ENCODE assay signal across 8 cellular contexts in genomic region chr2:206765242-206766056, GRCh38. TPM values are rescaled to one million over a fixed set of nuclear protein-coding genes. Genes with fewer than 3 reads are reported as not detected.
A peak's percentile ranks its signal among the peaks of the same experiment; 100 is the strongest.
DNase-seq lines count a peak whose midpoint lies in the region; ATAC-seq, FAIRE-seq and TF ChIP-seq lines count a peak whose summit lies in the region.

FASTKD2 (plus strand) TSS chr2:206765606; CDS start chr2:206766694, 1,088 bp downstream.
MDH1B (minus strand) TSS chr2:206765328; CDS start chr2:206765271, 57 bp downstream.

- peaks cover 10% of the 10 kb centered on the region for H3K4me1 ChIP-seq in cardiac muscle cell (ENCODE audit: low read depth)
- H3K4me1 ChIP-seq in pancreas, result peaks cover 0 to 13% (median 0%) of the 10 kb centered on the region in 3 donors
- peaks cover 0 to 42% (median 15%) of the 10 kb centered on the region in 4 donors for H3K4me1 ChIP-seq in tibial artery

- TF ChIP-seq CTCF in GM10266 (IDR thresholded peaks at IDR 0.05; ENCODE audit: control insufficient read depth, insufficient read depth, low read depth, missing control alignments) (no peak), cardiac muscle cell (IDR thresholded peaks at IDR 0.05; ENCODE audit: low read depth, low read length) (no peak), pancreas (IDR thresholded peaks at IDR 0.05) (no peak), tibial artery (IDR thresholded peaks at IDR 0.05) (no peak)

- H3K27ac ChIP-seq in cardiac muscle cell (peak within 1 kb of the TSS; percentile 85), pancreas (peak within 1 kb of the TSS; percentile 60 to 85 (median 82)), tibial artery (peak within 1 kb of the TSS; percentile 86 to 89)

- WGBS in pancreas, 2 donors, result 0% methylated on average over 46 of the region's 46 CpGs

- H3K36me3 ChIP-seq in cardiac muscle cell (peaks cover 8% of the 10 kb centered on the region), pancreas (peaks cover 0 to 5% (median 0%) of the 10 kb centered on the region in 3 donors), tibial artery (peaks cover 3 to 7% (median 4%) of the 10 kb centered on the region in 3 donors)

- ATAC-seq in HG02642 (IDR thresholded peaks at IDR 0.05; ENCODE audit: poor library complexity, unreplicated experiment), result peak; percentile 95
- peak; percentile 95 to 98 (median 98) for ATAC-seq in pancreas

- no peak for FAIRE-seq in pancreas (lab: Jason Lieb, UNC)

- DNase-seq in GM10266 (ENCODE audit: extremely low spot score), result peak; percentile 74
- DNase-seq in NCI-H1105 (lab: John Stamatoyannopoulos, UW), result peak; percentile 59
- peak; percentile 85 for DNase-seq in SKM-1 treated with dmso at 0.1 percent for 144 hours (lab: John Stamatoyannopoulos, UW; ENCODE audit: unreplicated experiment)
- DNase-seq in activated naive CD8-positive, alpha-beta T cell treated with anti-CD3 and anti-CD28 coated beads, Interleukin-2, amount 50 U/mL, for 16 hours (ENCODE audit: low read depth, low spot score), result peak; percentile 68
- peak; percentile 90 to 96 for DNase-seq in cardiac muscle cell (ENCODE audit: low read depth in 1 of 2, low spot score in 1 of 2)
- peak; percentile 79 to 90 (median 86) for DNase-seq in pancreas
- peak; percentile 93 to 94 for DNase-seq in tibial artery

- H3K4me3 ChIP-seq in cardiac muscle cell (peak within 1 kb of the TSS; percentile 75), pancreas (peak within 1 kb of the TSS; percentile 70 to 81 (median 72)), tibial artery (peak within 1 kb of the TSS; percentile 70 to 89)

- intact Hi-C loops in pancreas (cut with DNase I) (no loop called here), tibial artery (cut with DNase I; ENCODE audit: low total_unique reads) (no loop called here)

- no peaks in the 10 kb centered on the region for H3K9me3 ChIP-seq in cardiac muscle cell (ENCODE audit: low read depth)
- H3K9me3 ChIP-seq in pancreas, result no peaks in the 10 kb centered on the region
- H3K9me3 ChIP-seq in tibial artery, result no peaks in the 10 kb centered on the region

- peaks cover 32% of the 10 kb centered on the region for H3K27me3 ChIP-seq in cardiac muscle cell
- H3K27me3 ChIP-seq in pancreas, result no peaks in the 10 kb centered on the region
- H3K27me3 ChIP-seq in tibial artery, result no peaks in the 10 kb centered on the region

RNA-seq across cellular contexts. Expression of gene FASTKD2, which starts in this region (rescaled TPM):
- total RNA-seq in cardiac muscle cell (16.5 and 22.3 TPM in 2 replicates), pancreas (10 to 100 TPM in 3 of 6 donors, 1 to 10 TPM in 3; 7.3 to 11.6 (median 10.2) TPM)
- polyA plus RNA-seq in cardiac muscle cell (24.5 and 40.8 TPM in 2 replicates), pancreas (10 to 100 TPM in 1 of 2 donors, 1 to 10 TPM in 1; 3.6 to 11.9 TPM)

RNA-seq across cellular contexts. Expression of gene MDH1B, which starts in this region (rescaled TPM):
- total RNA-seq in cardiac muscle cell, result 2.9 and 4.7 TPM in 2 replicates
- 1.4 and 1.8 TPM in 2 replicates for polyA plus RNA-seq in cardiac muscle cell
- 1 to 10 TPM in 2 of 6 donors, under 1 TPM in 4; 0.47 to 1.6 (median 0.74) TPM for total RNA-seq in pancreas
- 1 to 10 TPM in 1 of 2 donors, under 1 TPM in 1; 0.95 to 2.7 TPM for polyA plus RNA-seq in pancreas

Comparison
In these comparisons a context has a peak if more than half of its experiments do, and no peak if none do; other contexts are left out.
1. Peak in every context shown above with its lines: DNase-seq, ATAC-seq, H3K4me3 ChIP-seq and H3K27ac ChIP-seq.